28 cellular contexts compared by ENCODE assay signal in genomic region chr4:48720459-48720858, GRCh38.
"Had no signal": no experiment of that assay in that cellular context is flagged by ENCODE, and none has a peak within 500 bp of the region (broad histone marks: within the 10 kb centered on the region; RNA-seq: fewer than 3 reads in every experiment).

No MANE protein-coding gene starts in this region.

- H3K27ac Mint-ChIP-seq: activated CD4-positive, alpha-beta T cell treated with anti-CD3 and anti-CD28 coated beads, Interleukin-2, amount 10 ng/mL, durations not matched to agents 7 days and 5 days; nephron progenitor cell; progenitor cell of endocrine pancreas; T-helper 1 cell treated with Interleukin-12 subunit alpha and Interleukin-12 subunit beta and Interleukin-4 antibody, amounts not matched to agents 30 μg/mL and 1 μg/mL, for 36 hours had no signal

- ATAC-seq: body of pancreas, heart right ventricle, left lobe of liver, mucosa of descending colon, right lobe of liver, upper lobe of right lung had no signal

- H3K4me2 ChIP-seq: SK-N-SH had no signal

- H3K36me3 ChIP-seq: colonic mucosa, esophagus squamous epithelium, heart right ventricle, neutrophil, right lobe of liver, stomach, thyroid gland, upper lobe of right lung had no signal

- H3K27me3 ChIP-seq: body of pancreas, colonic mucosa, esophagus squamous epithelium, heart right ventricle, neutrophil, right lobe of liver, stomach, thyroid gland, upper lobe of right lung had no signal

- H3K9me3 ChIP-seq: body of pancreas, colonic mucosa, esophagus squamous epithelium, neutrophil, right lobe of liver, SK-N-SH, stomach, thyroid gland, upper lobe of right lung had no signal

- H3K27ac ChIP-seq: body of pancreas, colonic mucosa, epithelial cell of prostate, esophagus squamous epithelium, neutrophil, right lobe of liver, stomach, thyroid gland, upper lobe of right lung, VCaP had no signal

- H3K27me3 Mint-ChIP-seq: activated CD4-positive, alpha-beta T cell treated with anti-CD3 and anti-CD28 coated beads, Interleukin-2, amount 10 ng/mL, durations not matched to agents 7 days and 5 days; progenitor cell of endocrine pancreas had no signal

- DNase-seq: activated CD4-positive, alpha-beta T cell treated with anti-CD3 and anti-CD28 coated beads, Interleukin-2, amount 10 ng/mL, durations not matched to agents 7 days and 5 days; activated naive CD4-positive, alpha-beta T cell treated with Interleukin-2 at 50 U/mL for 16 hours; aorta; body of pancreas; cerebellar nuclear complex; colonic mucosa; effector CD8-positive, alpha-beta T cell; esophagus squamous epithelium; foreskin melanocyte; heart right ventricle; kidney glomerular epithelial cell; mucosa of descending colon; nephron progenitor cell; right lobe of liver; SK-N-SH; stimulated activated CD4-positive, alpha-beta T cell treated with anti-CD3 and anti-CD28 coated beads, Interleukin-2, amount 100 ng/mL, for 48 hours; stomach; SW 1271; T-helper 9 cell; thyroid gland; upper lobe of right lung had no signal

- H3K4me1 ChIP-seq: colonic mucosa had no signal

- H3K4me3 ChIP-seq: body of pancreas, colonic mucosa, esophagus squamous epithelium, heart right ventricle, lung, mucosa of descending colon, right lobe of liver, stomach, thyroid gland, upper lobe of right lung had no signal

- H3K4me3 Mint-ChIP-seq: activated CD4-positive, alpha-beta T cell treated with anti-CD3 and anti-CD28 coated beads, Interleukin-2, amount 10 ng/mL, durations not matched to agents 7 days and 5 days; nephron progenitor cell; T-helper 1 cell treated with Interleukin-12 subunit alpha and Interleukin-12 subunit beta and Interleukin-4 antibody, amounts not matched to agents 30 μg/mL and 1 μg/mL, for 36 hours had no signal

- H3K9ac ChIP-seq: SK-N-SH had no signal
